ENCODE assay signal across 18 cellular contexts in genomic region chr3:9175421-9175820, GRCh38.
DNase-seq lines count a peak whose midpoint lies in the region; ATAC-seq and TF ChIP-seq lines count a peak whose summit lies in the region.
"Had no signal": no experiment of that assay in that cellular context is flagged by ENCODE, and none has a peak within 500 bp of the region (broad histone marks: within the 10 kb centered on the region; RNA-seq: fewer than 3 reads in every experiment).

No MANE protein-coding gene starts in this region.

- H3K4me3 Mint-ChIP-seq in brain = no peak overlapping the region
- H3K4me3 Mint-ChIP-seq: activated CD4-positive, alpha-beta T cell treated with anti-CD3 and anti-CD28 coated beads, Interleukin-2, amount 10 ng/mL, durations not matched to agents 7 days and 5 days; activated T-cell treated with anti-CD3 and anti-CD28 coated beads, Interleukin-2, amount 50 U/mL, for 72 hours; neural progenitor cell; T-helper 1 cell treated with Interleukin-12 subunit alpha and Interleukin-12 subunit beta and Interleukin-4 antibody, amounts not matched to agents 30 μg/mL and 1 μg/mL, for 36 hours had no signal

- no peaks in the 10 kb centered on the region for H3K9me3 Mint-ChIP-seq in brain
- H3K9me3 Mint-ChIP-seq: activated CD4-positive, alpha-beta T cell treated with anti-CD3 and anti-CD28 coated beads, Interleukin-2, amount 10 ng/mL, durations not matched to agents 7 days and 5 days; activated T-cell treated with anti-CD3 and anti-CD28 coated beads, Interleukin-2, amount 50 U/mL, for 72 hours had no signal

- DNase-seq in 8988T (peak; percentile 72), HT1080 (ENCODE audit: low read depth) (peak; percentile 52), lower leg skin (ENCODE audit: low spot score in 2 of 2) (peak; percentile 52 to 86), NAMALWA (ENCODE audit: low spot score) (no peak), NCI-H1092 treated with DMSO at 0.1 percent for 48 hours (lab: John Stamatoyannopoulos, UW) (no peak), KG1 (lab: John Stamatoyannopoulos, UW) (no peak)
- DNase-seq: activated CD4-positive, alpha-beta T cell treated with anti-CD3 and anti-CD28 coated beads, Interleukin-2, amount 10 ng/mL, durations not matched to agents 7 days and 5 days; activated T-cell treated with anti-CD3 and anti-CD28 coated beads, Interleukin-2, amount 50 U/mL, for 72 hours; amniotic stem cell; COR-L47; gastrocnemius medialis; HCEC 1CT; NCI-H1048; NCI-H345 had no signal

- H3K4me3 ChIP-seq in lower leg skin (ENCODE audit: low read depth, poor library complexity, severe bottlenecking) = no peak overlapping the region
- H3K4me3 ChIP-seq: gastrocnemius medialis, neural progenitor cell had no signal

- H3K27me3 Mint-ChIP-seq in brain = no peaks in the 10 kb centered on the region
- H3K27me3 Mint-ChIP-seq: activated CD4-positive, alpha-beta T cell treated with anti-CD3 and anti-CD28 coated beads, Interleukin-2, amount 10 ng/mL, durations not matched to agents 7 days and 5 days had no signal

- 44 to 45% methylated on average over 5 of the region's 5 CpGs for WGBS in lower leg skin, 2 donors

- TF ChIP-seq CTCF in brain (conservative IDR thresholded peaks at IDR 0.05) (no peak), lower leg skin (IDR thresholded peaks at IDR 0.05) (no peak)

- no peak for TF ChIP-seq POLR2A in lower leg skin (IDR thresholded peaks at IDR 0.05)

- intact Hi-C loops in lower leg skin (cut with DNase I; ENCODE audit: low total_unique reads) = no loop called here

- peaks cover 40% of the 10 kb centered on the region for H3K36me3 Mint-ChIP-seq in brain

- peak overlapping the region in 4 of 5 experiments; percentile 1 to 79 (median 44) for H3K27ac Mint-ChIP-seq in brain
- H3K27ac Mint-ChIP-seq: activated CD4-positive, alpha-beta T cell treated with anti-CD3 and anti-CD28 coated beads, Interleukin-2, amount 10 ng/mL, durations not matched to agents 7 days and 5 days; activated T-cell treated with anti-CD3 and anti-CD28 coated beads, Interleukin-2, amount 50 U/mL, for 72 hours; neural progenitor cell; T-helper 1 cell treated with Interleukin-12 subunit alpha and Interleukin-12 subunit beta and Interleukin-4 antibody, amounts not matched to agents 30 μg/mL and 1 μg/mL, for 36 hours had no signal

- ATAC-seq in GM18861 (IDR thresholded peaks at IDR 0.05; ENCODE audit: unreplicated experiment) = no peak
- ATAC-seq: activated T-cell treated with anti-CD3 and anti-CD28 coated beads, Interleukin-2, amount 50 U/mL, for 72 hours; gastrocnemius medialis had no signal

- peaks cover 92% of the 10 kb centered on the region for H3K4me1 Mint-ChIP-seq in brain

Comparison
In these comparisons a context has a peak if more than half of its experiments do, and no peak if none do; other contexts are left out.
1. DNase-seq: peak in 8988T (single experiment), HT1080 (single experiment) and lower leg skin (2 of 2); none in NAMALWA (single experiment), NCI-H1092 treated with DMSO at 0.1 percent for 48 hours (single experiment) and KG1 (single experiment).